Comparison of ENCODE assay signal across 10 cellular contexts in genomic region chr14:77642407-77642806, GRCh38. TPM values are rescaled to one million over a fixed set of nuclear protein-coding genes. Genes with fewer than 3 reads are reported as not detected.
DNase-seq lines count a peak whose midpoint lies in the region; ATAC-seq and TF ChIP-seq lines count a peak whose summit lies in the region.
"Had no signal": no experiment of that assay in that cellular context is flagged by ENCODE, and none has a peak within 500 bp of the region (broad histone marks: within the 10 kb centered on the region; RNA-seq: fewer than 3 reads in every experiment).

No MANE protein-coding gene starts in this region.

- peak overlapping the region in 11 of 12 donors; percentile 13 to 66 (median 53) for H3K4me3 ChIP-seq in heart left ventricle
- peak overlapping the region; percentile 46 to 72 (median 56) for H3K4me3 ChIP-seq in breast epithelium
- H3K4me3 ChIP-seq in muscle layer of duodenum (ENCODE audit: low read depth in 1 of 2, low read length in 2 of 2) = peak overlapping the region; percentile 60 to 69
- peak overlapping the region in 3 of 4 donors; percentile 40 to 62 (median 59) for H3K4me3 ChIP-seq in upper lobe of left lung

- no peak for ATAC-seq in heart left ventricle
- no peak for ATAC-seq in left ventricle myocardium superior
- no peak for ATAC-seq in upper lobe of left lung (ENCODE audit: low FRiP score in 2 of 2)

- H3K27me3 ChIP-seq in heart left ventricle (no peaks in the 10 kb centered on the region), breast epithelium (no peaks in the 10 kb centered on the region), muscle layer of duodenum (ENCODE audit: low read depth, low read length) (no peaks in the 10 kb centered on the region), upper lobe of left lung (no peaks in the 10 kb centered on the region)

- H3K4me1 ChIP-seq in heart left ventricle (peaks cover 0 to 21% (median 12%) of the 10 kb centered on the region in 12 donors), breast epithelium (no peaks in the 10 kb centered on the region), muscle layer of duodenum (ENCODE audit: control insufficient read depth in 1 of 2, insufficient read depth in 2 of 2, low read length in 2 of 2) (no peaks in the 10 kb centered on the region), upper lobe of left lung (peaks cover 15 to 27% (median 18%) of the 10 kb centered on the region in 4 donors)

- H3K36me3 ChIP-seq in heart left ventricle (no peaks in the 10 kb centered on the region), breast epithelium (no peaks in the 10 kb centered on the region), muscle layer of duodenum (ENCODE audit: control insufficient read depth in 1 of 2, insufficient read depth in 2 of 2, low read length in 2 of 2) (no peaks in the 10 kb centered on the region), upper lobe of left lung (no peaks in the 10 kb centered on the region)
- H3K36me3 ChIP-seq: BLaER1 treated with 17β-estradiol and CSF1 and Interleukin-3, amounts not matched to agents 10 nM and 100 nM had no signal

- CTCF ChIA-PET in HEK293T (lab: Yijun Ruan, JAX) = no interaction called here

- TF ChIP-seq CTCF in heart left ventricle (IDR thresholded peaks at IDR 0.05) = no peak
- no peak for TF ChIP-seq CTCF in breast epithelium (IDR thresholded peaks at IDR 0.05)
- no peak for TF ChIP-seq CTCF in upper lobe of left lung (IDR thresholded peaks at IDR 0.05)

- H3K27ac ChIP-seq in heart left ventricle (peak overlapping the region; percentile 73 to 95 (median 81)), breast epithelium (peak overlapping the region; percentile 77 to 95), muscle layer of duodenum (ENCODE audit: low read length) (peak overlapping the region; percentile 50), upper lobe of left lung (peak overlapping the region; percentile 81 to 94 (median 86))

- POLR2A ChIA-PET in HEK293T (lab: Yijun Ruan, JAX) = no interaction called here

- intact Hi-C loops in heart left ventricle (cut with DNase I) (no loop called here), left ventricle myocardium superior (cut with micrococcal nuclease) (no loop called here), breast epithelium (cut with DNase I; ENCODE audit: low total_unique reads) (no loop called here)

- no peak for TF ChIP-seq EP300 in upper lobe of left lung (IDR thresholded peaks at IDR 0.05)

- 53 to 64% (median 61%) methylated on average over 7 of the region's 7 CpGs for WGBS in heart left ventricle, 4 donors
- 47 to 57% methylated on average over 7 of the region's 7 CpGs for WGBS in upper lobe of left lung, 2 donors

- H3K9me3 ChIP-seq in heart left ventricle (peaks cover 0 to 7% (median 0%) of the 10 kb centered on the region in 12 donors), breast epithelium (peaks cover 0 to 5% of the 10 kb centered on the region in 2 donors), muscle layer of duodenum (ENCODE audit: control insufficient read depth in 1 of 2, low read length in 2 of 2) (no peaks in the 10 kb centered on the region), upper lobe of left lung (no peaks in the 10 kb centered on the region)

- TF ChIP-seq POLR2A in heart left ventricle (IDR thresholded peaks at IDR 0.05) (no peak), breast epithelium (IDR thresholded peaks at IDR 0.05) (no peak), upper lobe of left lung (IDR thresholded peaks at IDR 0.05) (no peak), erythroblast (IDR thresholded peaks at IDR 0.05; ENCODE audit: low read length) (no peak)

- no peak for DNase-seq in heart left ventricle
- no peak for DNase-seq in left ventricle myocardium superior
- DNase-seq in breast epithelium (ENCODE audit: low spot score in 2 of 2) = no peak
- no peak for DNase-seq in upper lobe of left lung
- DNase-seq in erythroblast (lab: John Stamatoyannopoulos, UW) = no peak
- DNase-seq in NCI-H1436 treated with DMSO at 0.1 percent for 48 hours (lab: John Stamatoyannopoulos, UW) = no peak
- no peak for DNase-seq in HEK293T (ENCODE audit: extremely low spot score)
- DNase-seq: NCI-H2081 had no signal

TF ChIP-seq in HEK293T, 16 proteins besides CTCF, POLR2A, EP300 and RAD21:
- TF ChIP-seq FOXA1 (IDR thresholded peaks at IDR 0.05) (no peak), SUZ12 (IDR thresholded peaks at IDR 0.05) (no peak), LEF1 (IDR thresholded peaks at IDR 0.05; ENCODE audit: borderline replicate concordance) (no peak), L3MBTL2 (conservative IDR thresholded peaks at IDR 0.05) (no peak), ZNF384 (IDR thresholded peaks at IDR 0.05) (no peak)

RNA-seq across cellular contexts. Expression of gene SPTLC2, which starts 26.0 kb away (rescaled TPM):
- 10 to 100 TPM in 8 of 9 donors, 1 to 10 TPM in 1; 8.2 to 25.2 (median 11.2) TPM for total RNA-seq in heart left ventricle
- polyA plus RNA-seq in heart left ventricle = 10 to 100 TPM in 1 of 2 donors, 1 to 10 TPM in 1; 3.8 to 12.0 TPM
- total RNA-seq in left ventricle myocardium superior = 10.9 TPM
- total RNA-seq in breast epithelium = 10 to 100 TPM; 31.2 to 47.2 (median 42.6) TPM
- 10 to 100 TPM; 28.0 to 72.3 (median 37.7) TPM for total RNA-seq in upper lobe of left lung
